Comparison of ENCODE assay signal across 8 cellular contexts in genomic region chr3:146589899-146590508, GRCh38. TPM values are rescaled to one million over a fixed set of nuclear protein-coding genes. Genes with fewer than 3 reads are reported as not detected.
DNase-seq lines count a peak whose midpoint lies in the region; ATAC-seq, FAIRE-seq and TF ChIP-seq lines count a peak whose summit lies in the region.

No MANE protein-coding gene starts in this region.

- DNase-seq in NCI-H510A treated with DMSO at 0.1 percent for 48 hours (lab: John Stamatoyannopoulos, UW): peak; percentile 45
- no peak for DNase-seq in NCI-H510A (lab: John Stamatoyannopoulos, UW)
- DNase-seq in NCI-H748 (lab: John Stamatoyannopoulos, UW; ENCODE audit: unreplicated experiment): peak; percentile 50
- peak; percentile 59 for DNase-seq in cerebellum (ENCODE audit: low spot score)
- DNase-seq in midbrain (lab: John Stamatoyannopoulos, UW): peak; percentile 68
- DNase-seq in GM12892 (ENCODE audit: insufficient read length): no peak
- DNase-seq in activated CD8-positive, alpha-beta memory T cell treated with anti-CD3 and anti-CD28 coated beads, Interleukin-2, amount 50 U/mL, for 48 hours: no peak

- peak; percentile 48 for ATAC-seq in HG02973 (IDR thresholded peaks at IDR 0.05; ENCODE audit: unreplicated experiment)

- no peak for TF ChIP-seq POLR2A in GM12892 (IDR thresholded peaks at IDR 0.05; ENCODE audit: low read depth, low read length)

- no peak for FAIRE-seq in GM12892 (lab: Jason Lieb, UNC)

RNA-seq across cellular contexts. Expression of gene PLSCR5, which starts 15.1 kb away (rescaled TPM):
- not detected for total RNA-seq in cerebellum
- not detected for polyA plus RNA-seq in GM12892 (2012; ENCODE audit: missing spikeins)

RNA-seq across cellular contexts. Expression of gene PLSCR1, which starts 45.6 kb away (rescaled TPM):
- total RNA-seq in cerebellum: 18.5 TPM
- polyA plus RNA-seq in GM12892 (2012; ENCODE audit: missing spikeins): 31.8 TPM

Comparison
In these comparisons a context has a peak if more than half of its experiments do, and no peak if none do; other contexts are left out.
1. DNase-seq: peak in NCI-H510A treated with DMSO at 0.1 percent for 48 hours (single experiment), NCI-H748 (single experiment), cerebellum (single experiment) and midbrain (single experiment); none in NCI-H510A (single experiment), GM12892 (single experiment) and activated CD8-positive, alpha-beta memory T cell treated with anti-CD3 and anti-CD28 coated beads, Interleukin-2, amount 50 U/mL, for 48 hours (single experiment).